Comparison of ENCODE assay signal across 18 cellular contexts in genomic region chr9:124214116-124214515, GRCh38. TPM values are rescaled to one million over a fixed set of nuclear protein-coding genes. Genes with fewer than 3 reads are reported as not detected.
DNase-seq lines count a peak whose midpoint lies in the region; ATAC-seq and TF ChIP-seq lines count a peak whose summit lies in the region.
"Had no signal": no experiment of that assay in that cellular context is flagged by ENCODE, and none has a peak within 500 bp of the region (broad histone marks: within the 10 kb centered on the region; RNA-seq: fewer than 3 reads in every experiment).

No MANE protein-coding gene starts in this region.

- ATAC-seq in T-cell (replicated peaks in 1 of 4) (no peak), HG03442 (IDR thresholded peaks at IDR 0.05; ENCODE audit: unreplicated experiment) (no peak)
- ATAC-seq in stimulated activated naive B cell treated with anti-CD40 and anti-IgM and Interleukin-4, amounts not matched to agents 10 μg/mL and 1 μg/mL and 100 μg/mL, for 72 hours (replicated peaks) = no peak
- ATAC-seq: activated CD4-positive, alpha-beta T cell treated with anti-CD3 and anti-CD28 coated beads for 36 hours; left cardiac atrium had no signal

- no peak for TF ChIP-seq POLR2A in erythroblast (IDR thresholded peaks at IDR 0.05; ENCODE audit: low read length)

- no peak for TF ChIP-seq CTCF in endodermal cell (conservative IDR thresholded peaks at IDR 0.05)

- H3K9me3 Mint-ChIP-seq in T-cell = no peaks in the 10 kb centered on the region
- no peaks in the 10 kb centered on the region for H3K9me3 Mint-ChIP-seq in endodermal cell
- H3K9me3 Mint-ChIP-seq in stimulated activated naive B cell treated with anti-CD40 and anti-IgM and Interleukin-4, amounts not matched to agents 10 μg/mL and 1 μg/mL and 100 μg/mL, for 72 hours = no peaks in the 10 kb centered on the region

- H3K27me3 Mint-ChIP-seq in T-cell = no peaks in the 10 kb centered on the region
- H3K27me3 Mint-ChIP-seq in endodermal cell (ENCODE audit: insufficient read depth) = no peaks in the 10 kb centered on the region
- H3K27me3 Mint-ChIP-seq in stimulated activated naive B cell treated with anti-CD40 and anti-IgM and Interleukin-4, amounts not matched to agents 10 μg/mL and 1 μg/mL and 100 μg/mL, for 72 hours = no peaks in the 10 kb centered on the region
- H3K27me3 Mint-ChIP-seq: activated CD4-positive, alpha-beta T cell treated with anti-CD3 and anti-CD28 coated beads for 36 hours had no signal

- H3K27me3 ChIP-seq in endodermal cell (ENCODE audit: control insufficient read depth, insufficient read depth, low read length, poor library complexity, severe bottlenecking) = no peaks in the 10 kb centered on the region
- H3K27me3 ChIP-seq: tibial nerve had no signal

- WGBS in endodermal cell (ENCODE audit: insufficient coverage in 1 of 2, insufficient read length in 1 of 2), 2 experiments = 88 to 89% methylated on average over 1 to 8 of the region's 8 CpGs

- H3K4me1 Mint-ChIP-seq in T-cell = peaks cover 51 to 78% (median 53%) of the 10 kb centered on the region in 3 donors
- H3K4me1 Mint-ChIP-seq in endodermal cell = no peaks in the 10 kb centered on the region
- peaks cover 83 to 97% of the 10 kb centered on the region in 2 donors for H3K4me1 Mint-ChIP-seq in stimulated activated naive B cell treated with anti-CD40 and anti-IgM and Interleukin-4, amounts not matched to agents 10 μg/mL and 1 μg/mL and 100 μg/mL, for 72 hours

- peak; percentile 57 for DNase-seq in activated effector memory CD4-positive, alpha-beta T cell treated with anti-CD3 and anti-CD28 coated beads, Interleukin-2, amount 50 U/mL, for 16 hours
- DNase-seq in activated effector memory CD4-positive, alpha-beta T cell treated with Interleukin-2 at 50 U/mL for 16 hours = no peak
- DNase-seq in T-cell (no peak), endodermal cell (peak; percentile 35), erythroblast (lab: John Stamatoyannopoulos, UW) (no peak), NCI-H82 (lab: John Stamatoyannopoulos, UW) (no peak)
- no peak for DNase-seq in stimulated activated naive B cell treated with anti-CD40 and anti-IgM and Interleukin-4, amounts not matched to agents 10 μg/mL and 1 μg/mL and 100 μg/mL, for 72 hours
- DNase-seq: activated CD4-positive, alpha-beta T cell treated with anti-CD3 and anti-CD28 coated beads for 36 hours; activated gamma-delta T cell treated with Interleukin-2 at 50 U/mL for 16 hours; DMS 273 treated with DMSO at 0.1 percent for 48 hours; hypothalamus; left cardiac atrium; NCI-H187; NCI-H526 treated with DMSO at 0.1 percent for 48 hours; stimulated activated CD4-positive, alpha-beta T cell treated with anti-CD3 and anti-CD28 coated beads, Interleukin-2, amount 100 ng/mL, for 24 hours had no signal

- peak overlapping the region; percentile 8 to 52 for H3K27ac Mint-ChIP-seq in T-cell
- no peak overlapping the region for H3K27ac Mint-ChIP-seq in endodermal cell
- H3K27ac Mint-ChIP-seq in stimulated activated naive B cell treated with anti-CD40 and anti-IgM and Interleukin-4, amounts not matched to agents 10 μg/mL and 1 μg/mL and 100 μg/mL, for 72 hours = peak overlapping the region; percentile 93
- H3K27ac Mint-ChIP-seq: activated CD4-positive, alpha-beta T cell treated with anti-CD3 and anti-CD28 coated beads for 36 hours had no signal

- H3K4me1 ChIP-seq in endodermal cell (ENCODE audit: control insufficient read depth, insufficient read depth, low read length) = no peaks in the 10 kb centered on the region
- H3K4me1 ChIP-seq: prostate gland had no signal

- H3K27ac ChIP-seq in endodermal cell (ENCODE audit: low read depth, low read length) = no peak overlapping the region
- H3K27ac ChIP-seq: prostate gland, tibial nerve had no signal

- H3K9me3 ChIP-seq in endodermal cell (ENCODE audit: control insufficient read depth, low read length) = no peaks in the 10 kb centered on the region
- H3K9me3 ChIP-seq: prostate gland, tibial nerve had no signal

- H3K4me3 Mint-ChIP-seq in T-cell (peak overlapping the region in 1 of 3 donors; percentile 56), endodermal cell (no peak overlapping the region)
- H3K4me3 Mint-ChIP-seq in stimulated activated naive B cell treated with anti-CD40 and anti-IgM and Interleukin-4, amounts not matched to agents 10 μg/mL and 1 μg/mL and 100 μg/mL, for 72 hours = peak overlapping the region in 1 of 2 donors; percentile 56
- H3K4me3 Mint-ChIP-seq: activated CD4-positive, alpha-beta T cell treated with anti-CD3 and anti-CD28 coated beads for 36 hours had no signal

- no peaks in the 10 kb centered on the region for H3K36me3 Mint-ChIP-seq in T-cell
- no peaks in the 10 kb centered on the region for H3K36me3 Mint-ChIP-seq in endodermal cell (ENCODE audit: low read depth)
- H3K36me3 Mint-ChIP-seq in stimulated activated naive B cell treated with anti-CD40 and anti-IgM and Interleukin-4, amounts not matched to agents 10 μg/mL and 1 μg/mL and 100 μg/mL, for 72 hours = peaks cover 0 to 3% of the 10 kb centered on the region in 2 donors

- H3K4me3 ChIP-seq in endodermal cell (ENCODE audit: low read length) = no peak overlapping the region
- H3K4me3 ChIP-seq: prostate gland, tibial nerve had no signal

- POLR2A ChIA-PET in T-cell (lab: Charles Lee) = no interaction called here

- H3K9ac ChIP-seq in endodermal cell (ENCODE audit: extremely low read depth, low read length, poor library complexity, severe bottlenecking) = no peak overlapping the region

- no peaks in the 10 kb centered on the region for H3K36me3 ChIP-seq in endodermal cell (ENCODE audit: control insufficient read depth, insufficient read depth, low read length)
- H3K36me3 ChIP-seq: prostate gland, tibial nerve had no signal

- CTCF ChIA-PET in T-cell (lab: Charles Lee) = no interaction called here

RNA-seq across cellular contexts. Expression of gene NEK6, which starts 43.6 kb away (rescaled TPM):
- total RNA-seq in T-cell = 10 to 100 TPM in 3 of 5 donors, 1 to 10 TPM in 2; 5.9 to 12.5 (median 10.4) TPM
- total RNA-seq in endodermal cell = 10 to 100 TPM; 17.1 to 32.5 TPM
- 18.7 TPM for polyA plus RNA-seq in endodermal cell (2013, experiment 1 of 2)
- 19.7 TPM for polyA plus RNA-seq in endodermal cell (2013, experiment 2 of 2)

Comparison
In these comparisons a context has a peak if more than half of its experiments do, and no peak if none do; other contexts are left out.
1. DNase-seq: peak in activated effector memory CD4-positive, alpha-beta T cell treated with anti-CD3 and anti-CD28 coated beads, Interleukin-2, amount 50 U/mL, for 16 hours (single experiment) and endodermal cell (single experiment); none in activated effector memory CD4-positive, alpha-beta T cell treated with Interleukin-2 at 50 U/mL for 16 hours (single experiment), T-cell (0 of 34), stimulated activated naive B cell treated with anti-CD40 and anti-IgM and Interleukin-4, amounts not matched to agents 10 μg/mL and 1 μg/mL and 100 μg/mL, for 72 hours (single experiment), erythroblast (0 of 2) and NCI-H82 (single experiment).